19 cellular contexts compared by ENCODE assay signal in genomic region chrX:150856101-150856500, GRCh38.
"Had no signal": no experiment of that assay in that cellular context is flagged by ENCODE, and none has a peak within 500 bp of the region (broad histone marks: within the 10 kb centered on the region; RNA-seq: fewer than 3 reads in every experiment).

No MANE protein-coding gene starts in this region.

- H2AFZ ChIP-seq: parathyroid adenoma had no signal

- H3K9ac ChIP-seq: parathyroid adenoma had no signal

- H3K36me3 ChIP-seq: ascending aorta, esophagus muscularis mucosa, lower lobe of right lung, stomach, thoracic aorta, WERI-Rb-1 had no signal

- H3K27ac ChIP-seq: ascending aorta, esophagus muscularis mucosa, lower lobe of right lung, parathyroid adenoma, stomach, thoracic aorta, WERI-Rb-1 had no signal

- H3K27me3 ChIP-seq: ascending aorta, esophagus muscularis mucosa, stomach had no signal

- H3K4me1 ChIP-seq: ascending aorta, esophagus muscularis mucosa, lower lobe of right lung, parathyroid adenoma, stomach had no signal

- H3K9me3 ChIP-seq: lower lobe of right lung had no signal

- ATAC-seq: activated CD4-positive, alpha-beta T cell treated with anti-CD3 and anti-CD28 coated beads for 36 hours; activated CD8-positive, alpha-beta T cell treated with anti-CD3 and anti-CD28 coated beads, Interleukin-2, amount 10 ng/mL, durations not matched to agents 7 days and 5 days; activated naive CD8-positive, alpha-beta T cell treated with anti-CD3 and anti-CD28 coated beads, Interleukin-2, amount 50 U/mL, for 24 hours; lower lobe of right lung; T-cell had no signal

- DNase-seq: activated CD4-positive, alpha-beta T cell treated with anti-CD3 and anti-CD28 coated beads for 36 hours; activated CD8-positive, alpha-beta T cell treated with anti-CD3 and anti-CD28 coated beads, Interleukin-2, amount 10 ng/mL, durations not matched to agents 7 days and 5 days; activated naive CD4-positive, alpha-beta T cell treated with Interleukin-2 at 50 U/mL for 16 hours; activated naive CD8-positive, alpha-beta T cell treated with anti-CD3 and anti-CD28 coated beads, Interleukin-2, amount 50 U/mL, for 24 hours; dermis blood vessel endothelial cell; endodermal cell; foreskin fibroblast; kidney glomerular epithelial cell; lower lobe of right lung; midbrain; retina; stimulated activated CD4-positive, alpha-beta T cell treated with anti-CD3 and anti-CD28 coated beads, Interleukin-15, amount 100 ng/mL, for 24 hours; stomach; T-cell; WERI-Rb-1 had no signal

- H3K4me3 ChIP-seq: ascending aorta, esophagus muscularis mucosa, lower lobe of right lung, stomach, thoracic aorta had no signal
